19 cellular contexts compared by ENCODE assay signal in the genomic region with DNA sequence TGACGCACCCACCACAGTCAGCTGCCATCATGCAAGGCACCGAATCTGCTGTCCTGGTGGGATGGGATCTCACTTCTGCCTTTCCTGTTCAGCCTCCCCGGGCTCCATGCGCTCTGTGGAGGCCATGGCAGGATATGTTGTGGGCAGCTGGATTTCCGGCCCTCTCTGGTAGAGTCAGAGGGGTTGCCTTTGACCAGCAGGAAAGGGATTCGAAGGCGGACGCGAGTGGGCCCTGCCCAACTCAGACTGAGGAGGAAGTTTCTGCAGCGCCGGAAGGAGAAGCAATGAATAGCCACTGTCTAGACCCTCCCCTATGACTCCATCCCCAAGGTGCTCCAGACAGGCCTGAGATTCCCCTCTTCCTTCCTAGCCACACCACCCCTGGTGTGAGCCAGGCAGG. TPM values are rescaled to one million over a fixed set of nuclear protein-coding genes. Genes with fewer than 3 reads are reported as not detected.
DNase-seq lines count a peak whose midpoint lies in the region; ATAC-seq and TF ChIP-seq lines count a peak whose summit lies in the region.
"Had no signal": no experiment of that assay in that cellular context is flagged by ENCODE, and none has a peak within 500 bp of the region (broad histone marks: within the 10 kb centered on the region; RNA-seq: fewer than 3 reads in every experiment).

No MANE protein-coding gene starts in this region.

- no peaks in the 10 kb centered on the region for H4K20me1 ChIP-seq in BLaER1

- H3K4me1 ChIP-seq in BLaER1 = peaks cover 18% of the 10 kb centered on the region
- H3K4me1 ChIP-seq in right atrium auricular region = peaks cover 0 to 30% of the 10 kb centered on the region in 2 donors
- H3K4me1 ChIP-seq in SJCRH30 = peaks cover 24% of the 10 kb centered on the region
- H3K4me1 ChIP-seq: Caco-2 had no signal

- intact Hi-C loops in sciatic nerve (cut with DNase I) = no loop called here

- DNase-seq in caudate nucleus (lab: John Stamatoyannopoulos, UW) (peak in 3 of 61 donors; percentile 13 to 21 (median 15)), right atrium auricular region (ENCODE audit: low spot score) (no peak), sciatic nerve (ENCODE audit: low spot score) (no peak), SKM-1 (lab: John Stamatoyannopoulos, UW; ENCODE audit: unreplicated experiment) (no peak), NCI-H1694 (lab: John Stamatoyannopoulos, UW) (no peak), SJCRH30 (no peak)
- DNase-seq: ACHN; activated CD4-positive, alpha-beta T cell treated with anti-CD3 and anti-CD28 coated beads for 36 hours; activated CD8-positive, alpha-beta memory T cell treated with anti-CD3 and anti-CD28 coated beads, Interleukin-2, amount 50 U/mL, for 48 hours; activated naive CD4-positive, alpha-beta T cell treated with Interleukin-2 at 50 U/mL for 16 hours; Caco-2; NCI-H1048; NCI-H2171; NK-92 treated with Interleukin-12 subunit alpha and Interleukin-12 subunit beta, amount 100 ng/mL, for 24 hours; retina; stimulated activated CD4-positive, alpha-beta T cell treated with anti-CD3 and anti-CD28 coated beads, Interleukin-4, amount 100 ng/mL, for 24 hours had no signal

- H3K36me3 ChIP-seq in BLaER1 (no peaks in the 10 kb centered on the region), right atrium auricular region (no peaks in the 10 kb centered on the region), SJCRH30 (no peaks in the 10 kb centered on the region)

- H3K4me2 ChIP-seq in BLaER1 = peak overlapping the region; percentile 37

- TF ChIP-seq CTCF in right atrium auricular region (IDR thresholded peaks at IDR 0.05) = no peak

- H3K9me3 ChIP-seq in BLaER1 (no peaks in the 10 kb centered on the region; the same call in 1 of the 2 replicates), right atrium auricular region (no peaks in the 10 kb centered on the region), SJCRH30 (replicated peaks) (no peaks in the 10 kb centered on the region)
- H3K9me3 ChIP-seq: body of pancreas, Caco-2 had no signal

- ATAC-seq in sciatic nerve (peak; percentile 27), HG02973 (IDR thresholded peaks at IDR 0.05; ENCODE audit: unreplicated experiment) (no peak)
- ATAC-seq: activated CD4-positive, alpha-beta T cell treated with anti-CD3 and anti-CD28 coated beads for 36 hours; body of pancreas had no signal

- H3K27me3 ChIP-seq in BLaER1 = no peaks in the 10 kb centered on the region
- no peaks in the 10 kb centered on the region for H3K27me3 ChIP-seq in right atrium auricular region
- H3K27me3 ChIP-seq in SJCRH30 = no peaks in the 10 kb centered on the region
- H3K27me3 ChIP-seq: body of pancreas had no signal

- H3K27ac ChIP-seq in BLaER1 (no peak overlapping the region), caudate nucleus (ENCODE audit: low read depth, low read length) (peak overlapping the region; percentile 80), right atrium auricular region (peak overlapping the region; percentile 66 to 69), SJCRH30 (no peak overlapping the region)
- H3K27ac ChIP-seq: body of pancreas had no signal

- no peak overlapping the region for H3K9ac ChIP-seq in BLaER1

- H3K4me3 ChIP-seq in BLaER1 = no peak overlapping the region
- H3K4me3 ChIP-seq in right atrium auricular region = no peak overlapping the region
- H3K4me3 ChIP-seq in SJCRH30 = no peak overlapping the region
- H3K4me3 ChIP-seq: body of pancreas had no signal

RNA-seq across cellular contexts. Expression of a gene that starts 35.6 kb away (rescaled TPM):
- 100 to 1,000 TPM in 1 of 2 donors, 10 to 100 TPM in 1; 80.0 to 294 TPM for total RNA-seq in right atrium auricular region
- total RNA-seq in sciatic nerve = 3.5 TPM
- 23.2 and 23.5 TPM in 2 replicates for total RNA-seq in SJCRH30 (2014; rRNA removed; shearing (Covaris generic))

Comparison
In these comparisons a context has a peak if more than half of its experiments do, and no peak if none do; other contexts are left out.
1. H3K27ac ChIP-seq: peak in caudate nucleus (single experiment) and right atrium auricular region (2 of 2); none in BLaER1 (single experiment) and SJCRH30 (single experiment).